In the genomic region with DNA sequence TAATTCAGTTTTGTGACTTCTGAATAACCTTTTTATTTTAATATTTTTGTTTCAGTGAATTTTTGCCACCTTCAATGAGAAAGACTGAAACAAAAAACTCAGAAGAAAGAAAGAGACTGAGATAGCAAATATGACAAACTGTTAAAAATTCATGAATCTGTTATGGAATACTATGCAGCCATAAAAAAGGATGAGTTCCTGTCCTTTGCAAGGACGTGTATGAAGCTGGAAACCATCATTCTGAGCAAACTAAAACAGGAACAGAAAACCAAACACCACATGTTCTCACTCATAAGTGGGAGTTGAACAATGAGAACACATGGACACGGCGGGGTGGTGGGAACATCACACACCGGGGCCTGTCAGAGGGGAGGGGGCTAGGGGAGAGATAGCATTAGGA, we compare ENCODE assay signal across 2 cellular contexts.
TF ChIP-seq lines count a peak whose summit lies in the region.

No MANE protein-coding gene starts in this region.

TF ChIP-seq in HEK293, 187 proteins besides CTCF, POLR2A, EP300 and RAD21 (continued from another document):
- TF ChIP-seq KLF10 (tag by site-specific recombination; IDR thresholded peaks at IDR 0.05) = no peak
- no peak for TF ChIP-seq ZNF623 (tag by site-specific recombination; IDR thresholded peaks at IDR 0.05)
- no peak for TF ChIP-seq KLF8 (tag by site-specific recombination; IDR thresholded peaks at IDR 0.05)
- TF ChIP-seq TRIM28 (IDR thresholded peaks at IDR 0.05; ENCODE audit: borderline replicate concordance, low read length) = no peak
- no peak for TF ChIP-seq PRDM1 (tag by site-specific recombination; IDR thresholded peaks at IDR 0.05)
- peak; percentile 88 for TF ChIP-seq ZNF146 (tag by site-specific recombination; IDR thresholded peaks at IDR 0.05)
- no peak for TF ChIP-seq BCL11A (tag by site-specific recombination; IDR thresholded peaks at IDR 0.05; ENCODE audit: low read depth)
- TF ChIP-seq SP2 (tag by site-specific recombination; IDR thresholded peaks at IDR 0.05) = no peak
- no peak for TF ChIP-seq ZNF530 (tag by site-specific recombination; IDR thresholded peaks at IDR 0.05; ENCODE audit: low read depth)
- TF ChIP-seq, protein P1, sequence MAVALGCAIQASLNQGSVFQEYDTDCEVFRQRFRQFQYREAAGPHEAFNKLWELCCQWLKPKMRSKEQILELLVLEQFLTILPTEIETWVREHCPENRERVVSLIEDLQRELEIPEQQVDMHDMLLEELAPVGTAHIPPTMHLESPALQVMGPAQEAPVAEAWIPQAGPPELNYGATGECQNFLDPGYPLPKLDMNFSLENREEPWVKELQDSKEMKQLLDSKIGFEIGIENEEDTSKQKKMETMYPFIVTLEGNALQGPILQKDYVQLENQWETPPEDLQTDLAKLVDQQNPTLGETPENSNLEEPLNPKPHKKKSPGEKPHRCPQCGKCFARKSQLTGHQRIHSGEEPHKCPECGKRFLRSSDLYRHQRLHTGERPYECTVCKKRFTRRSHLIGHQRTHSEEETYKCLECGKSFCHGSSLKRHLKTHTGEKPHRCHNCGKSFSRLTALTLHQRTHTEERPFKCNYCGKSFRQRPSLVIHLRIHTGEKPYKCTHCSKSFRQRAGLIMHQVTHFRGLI (tag by site-specific recombination; IDR thresholded peaks at IDR 0.05) = no peak

TF ChIP-seq in K562, 482 proteins besides CTCF, POLR2A, EP300 and RAD21 (continued from another document):
- TF ChIP-seq ZNF146 (CRISPR knock-in tag; IDR thresholded peaks at IDR 0.05; ENCODE audit: unreplicated experiment) (peak; percentile 94), GABPB2 (CRISPR knock-in tag; conservative IDR thresholded peaks at IDR 0.05) (no peak), KAT8 (IDR thresholded peaks at IDR 0.05; ENCODE audit: low read depth) (no peak)
TF ChIP-seq in K562: peak in this region for 2.
